In genomic region chr22:42719133-42719532, GRCh38 we compare ENCODE assay signal across 9 cellular contexts. TPM values are rescaled to one million over a fixed set of nuclear protein-coding genes. Genes with fewer than 3 reads are reported as not detected.
DNase-seq lines count a peak whose midpoint lies in the region; ATAC-seq and TF ChIP-seq lines count a peak whose summit lies in the region.
"Had no signal": no experiment of that assay in that cellular context is flagged by ENCODE, and none has a peak within 500 bp of the region (broad histone marks: within the 10 kb centered on the region; RNA-seq: fewer than 3 reads in every experiment).

No MANE protein-coding gene starts in this region.

- H3K9me3 ChIP-seq in right atrium auricular region (no peaks in the 10 kb centered on the region), spleen (no peaks in the 10 kb centered on the region)

- peaks cover 29% of the 10 kb centered on the region for H3K4me1 Mint-ChIP-seq in GM23338
- H3K4me1 Mint-ChIP-seq in activated T-helper 17 cell treated with anti-CD3 and anti-CD28 coated beads, Interleukin-2, amount 50 U/mL, for 72 hours = peaks cover 15% of the 10 kb centered on the region

- peaks cover 45% of the 10 kb centered on the region for H3K27me3 Mint-ChIP-seq in GM23338 (ENCODE audit: insufficient read depth, low read depth, poor library complexity)
- peaks cover 48% of the 10 kb centered on the region for H3K27me3 Mint-ChIP-seq in activated T-helper 17 cell treated with anti-CD3 and anti-CD28 coated beads, Interleukin-2, amount 50 U/mL, for 72 hours

- no peaks in the 10 kb centered on the region for H3K9me3 Mint-ChIP-seq in GM23338
- H3K9me3 Mint-ChIP-seq in activated T-helper 17 cell treated with anti-CD3 and anti-CD28 coated beads, Interleukin-2, amount 50 U/mL, for 72 hours = no peaks in the 10 kb centered on the region

- WGBS in spleen, 5 donors = 32 to 81% (median 47%) methylated on average over 2 of the region's 2 CpGs

- H3K4me3 Mint-ChIP-seq in GM23338 = peak overlapping the region; percentile 84
- H3K4me3 Mint-ChIP-seq in activated T-helper 17 cell treated with anti-CD3 and anti-CD28 coated beads, Interleukin-2, amount 50 U/mL, for 72 hours = peak overlapping the region; percentile 69

- TF ChIP-seq POLR2A in spleen (IDR thresholded peaks at IDR 0.05) = no peak

- peaks cover 4% of the 10 kb centered on the region for H3K79me2 ChIP-seq in GM23338 (replicated peaks; ENCODE audit: insufficient read depth)

- H3F3A ChIP-seq in GM23338 (replicated peaks; ENCODE audit: low read depth) = peaks cover 3% of the 10 kb centered on the region; the same call in 1 of the 2 replicates

- H3K4me3 ChIP-seq in GM23338 (peak overlapping the region; percentile 78), right atrium auricular region (peak overlapping the region; percentile 96 to 100), spleen (peak overlapping the region in 5 of 8 donors; percentile 47 to 83 (median 66))

- H3K27ac ChIP-seq in GM23338 (ENCODE audit: low read depth) (no peak overlapping the region), right atrium auricular region (peak overlapping the region; percentile 95 to 100), spleen (peak overlapping the region in 6 of 8 donors; percentile 81 to 91 (median 87))

- H3K36me3 Mint-ChIP-seq in GM23338 (ENCODE audit: low read depth) = no peaks in the 10 kb centered on the region; the same call in 2 of the 3 replicates
- peaks cover 15% of the 10 kb centered on the region for H3K36me3 Mint-ChIP-seq in activated T-helper 17 cell treated with anti-CD3 and anti-CD28 coated beads, Interleukin-2, amount 50 U/mL, for 72 hours (ENCODE audit: low read depth)

- ATAC-seq in GM23338 = no peak
- no peak for ATAC-seq in activated T-helper 17 cell treated with anti-CD3 and anti-CD28 coated beads, Interleukin-2, amount 50 U/mL, for 72 hours (replicated peaks)
- no peak for ATAC-seq in GM18517 (IDR thresholded peaks at IDR 0.05; ENCODE audit: unreplicated experiment)
- no peak for ATAC-seq in left lobe of liver
- ATAC-seq in GM18511 (IDR thresholded peaks at IDR 0.05; ENCODE audit: unreplicated experiment) = no peak
- ATAC-seq in HG02759 (IDR thresholded peaks at IDR 0.05; ENCODE audit: unreplicated experiment) = no peak

- no peaks in the 10 kb centered on the region for H3K9me2 ChIP-seq in GM23338 (ENCODE audit: insufficient read depth)

- H3K27ac Mint-ChIP-seq in GM23338 = no peak overlapping the region
- no peak overlapping the region for H3K27ac Mint-ChIP-seq in activated T-helper 17 cell treated with anti-CD3 and anti-CD28 coated beads, Interleukin-2, amount 50 U/mL, for 72 hours

- TF ChIP-seq CTCF in GM23338 (conservative IDR thresholded peaks at IDR 0.05; ENCODE audit: low read depth in 2 of 2) (no peak), right atrium auricular region (IDR thresholded peaks at IDR 0.05) (peak; percentile 16 to 27), spleen (IDR thresholded peaks at IDR 0.05 in 8 of 11, conservative IDR thresholded peaks at IDR 0.05 in 3 of 11) (peak in 1 of 11 experiments; percentile 14)

- H3K4me2 ChIP-seq in GM23338 = peak overlapping the region; percentile 90

- H4K20me1 ChIP-seq in GM23338 (replicated peaks; ENCODE audit: insufficient read depth) = no peaks in the 10 kb centered on the region; the same call in 1 of the 2 replicates

- intact Hi-C loops in spleen (cut with DNase I; ENCODE audit: low total_unique reads) = no loop called here

- H2AFZ ChIP-seq in GM23338 = no peak overlapping the region

- H3K36me3 ChIP-seq in GM23338 (ENCODE audit: insufficient read depth) = no peaks in the 10 kb centered on the region
- no peaks in the 10 kb centered on the region for H3K36me3 ChIP-seq in right atrium auricular region
- H3K36me3 ChIP-seq in spleen = no peaks in the 10 kb centered on the region

- DNase-seq in GM23338 (ENCODE audit: low spot score) (peak; percentile 27), right atrium auricular region (ENCODE audit: low spot score) (no peak), spleen (no peak), left lobe of liver (ENCODE audit: low spot score) (no peak)
- DNase-seq: effector memory CD4-positive, alpha-beta T cell had no signal

- H3K4me1 ChIP-seq in GM23338 (ENCODE audit: insufficient read depth) (peaks cover 30% of the 10 kb centered on the region), right atrium auricular region (peaks cover 0 to 41% of the 10 kb centered on the region in 2 donors), spleen (peaks cover 17 to 68% (median 50%) of the 10 kb centered on the region in 6 donors)

- peaks cover 26% of the 10 kb centered on the region for H3K27me3 ChIP-seq in GM23338 (ENCODE audit: insufficient read depth)
- no peaks in the 10 kb centered on the region for H3K27me3 ChIP-seq in right atrium auricular region
- peaks cover 0 to 75% (median 20%) of the 10 kb centered on the region in 7 donors for H3K27me3 ChIP-seq in spleen (replicated peaks in 1 of 7)

TF ChIP-seq in GM23338, 12 proteins besides CTCF, POLR2A, EP300 and RAD21 (continues in another document):
- TF ChIP-seq ZNF114 (CRISPR knock-in tag; IDR thresholded peaks at IDR 0.05) (no peak), CREB1 (CRISPR knock-in tag; IDR thresholded peaks at IDR 0.05; ENCODE audit: low read depth) (no peak), EZH2phosphoT487 (IDR thresholded peaks at IDR 0.05; ENCODE audit: unreplicated experiment) (no peak), POLR2AphosphoS5 (IDR thresholded peaks at IDR 0.05; ENCODE audit: low read depth) (no peak), NANOG (IDR thresholded peaks at IDR 0.05; ENCODE audit: borderline replicate concordance) (no peak), REST (IDR thresholded peaks at IDR 0.05; ENCODE audit: unreplicated experiment) (no peak), STAT1 (IDR thresholded peaks at IDR 0.05; ENCODE audit: unreplicated experiment) (no peak), JUNB (IDR thresholded peaks at IDR 0.05; ENCODE audit: unreplicated experiment) (no peak), ZNF331 (CRISPR knock-in tag; IDR thresholded peaks at IDR 0.05; ENCODE audit: low read depth) (no peak), ETS1 (IDR thresholded peaks at IDR 0.05) (no peak), EZH2 (IDR thresholded peaks at IDR 0.05; ENCODE audit: low read depth, unreplicated experiment) (no peak)

RNA-seq across cellular contexts. Expression of gene A4GALT, which starts 1.5 kb away (rescaled TPM):
- total RNA-seq in GM23338 (2014; rRNA removed; shearing (Covaris generic)) = 12.7 and 16.2 TPM in 2 replicates
- 7.0 and 8.9 TPM in 2 replicates for polyA plus RNA-seq in GM23338 (2016; fragmentation: Nextera tagmentation; extraction: Ambion mirVana)
- total RNA-seq in activated T-helper 17 cell treated with anti-CD3 and anti-CD28 coated beads, Interleukin-2, amount 50 U/mL, for 72 hours = under 1 TPM in 1 of 2 donors, not detected in 1; 0.19 TPM
- 10 to 100 TPM; 40.8 to 78.6 TPM for total RNA-seq in right atrium auricular region
- 10 to 100 TPM; 13.3 to 45.2 (median 23.1) TPM for total RNA-seq in spleen
- polyA plus RNA-seq in spleen = 10 to 100 TPM in 1 of 3 donors, 1 to 10 TPM in 2; 7.3 to 22.1 (median 9.0) TPM
- total RNA-seq in left lobe of liver = 1.0 TPM

Comparison
In these comparisons a context has a peak if more than half of its experiments do, and no peak if none do; other contexts are left out.
1. CTCF ChIP-seq: peak in right atrium auricular region (2 of 2); none in GM23338 (0 of 2).
2. Peak in every context shown above with its lines, with median percentiles within 50 percentile points of each other: H3K4me3 ChIP-seq.